Comparison of ENCODE assay signal across 16 cellular contexts in the genomic region with DNA sequence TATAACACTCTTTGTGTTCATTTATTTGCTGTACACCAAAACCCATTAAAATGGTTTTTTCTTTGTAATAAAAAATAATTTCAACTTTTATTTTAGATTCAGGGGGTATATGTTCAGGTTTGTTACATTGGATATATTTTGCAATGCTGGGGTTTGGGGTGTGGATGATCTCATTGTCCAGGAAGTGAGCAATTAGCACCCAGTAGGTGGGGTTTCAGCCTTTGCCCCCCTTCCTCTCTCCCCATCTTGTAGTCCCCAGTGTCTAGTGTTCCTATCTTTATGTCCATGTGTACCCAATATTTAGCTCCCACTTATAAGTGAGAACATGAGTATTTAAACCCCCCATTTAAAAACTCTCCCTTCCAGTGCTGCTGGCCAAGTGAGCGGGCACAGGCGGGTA.
DNase-seq lines count a peak whose midpoint lies in the region; ATAC-seq and TF ChIP-seq lines count a peak whose summit lies in the region.
"Had no signal": no experiment of that assay in that cellular context is flagged by ENCODE, and none has a peak within 500 bp of the region (broad histone marks: within the 10 kb centered on the region; RNA-seq: fewer than 3 reads in every experiment).

No MANE protein-coding gene starts in this region.

- peaks cover 26% of the 10 kb centered on the region for H3K4me1 Mint-ChIP-seq in activated naive CD8-positive, alpha-beta T cell treated with anti-CD3 and anti-CD28 coated beads, Interleukin-2, amount 10 ng/mL, durations not matched to agents 7 days and 5 days
- H3K4me1 Mint-ChIP-seq in activated naive CD8-positive, alpha-beta T cell treated with anti-CD3 and anti-CD28 coated beads for 36 hours = peaks cover 4% of the 10 kb centered on the region
- H3K4me1 Mint-ChIP-seq in effector memory CD8-positive, alpha-beta T cell (ENCODE audit: low read depth in 2 of 2) = peaks cover 4 to 15% of the 10 kb centered on the region in 2 donors
- peaks cover 15% of the 10 kb centered on the region for H3K4me1 Mint-ChIP-seq in nephron
- no peaks in the 10 kb centered on the region for H3K4me1 Mint-ChIP-seq in activated T-helper 2 cell treated with anti-CD3 and anti-CD28 coated beads, Interferon-gamma antibody, Interleukin-2, Interleukin-4, amounts not matched to agents 10 μg/mL and 5 μg/mL and 100 μg/mL, durations not matched to agents 14 hours and 24 hours and 36 hours (ENCODE audit: low read depth)
- H3K4me1 Mint-ChIP-seq: B cell had no signal

- H3K27me3 Mint-ChIP-seq in activated naive CD8-positive, alpha-beta T cell treated with anti-CD3 and anti-CD28 coated beads, Interleukin-2, amount 10 ng/mL, durations not matched to agents 7 days and 5 days = no peaks in the 10 kb centered on the region
- no peaks in the 10 kb centered on the region for H3K27me3 Mint-ChIP-seq in activated naive CD8-positive, alpha-beta T cell treated with anti-CD3 and anti-CD28 coated beads for 36 hours
- no peaks in the 10 kb centered on the region for H3K27me3 Mint-ChIP-seq in effector memory CD8-positive, alpha-beta T cell
- peaks cover 15% of the 10 kb centered on the region for H3K27me3 Mint-ChIP-seq in nephron (ENCODE audit: low read depth)
- peaks cover 8% of the 10 kb centered on the region for H3K27me3 Mint-ChIP-seq in activated T-helper 2 cell treated with anti-CD3 and anti-CD28 coated beads, Interferon-gamma antibody, Interleukin-2, Interleukin-4, amounts not matched to agents 10 μg/mL and 5 μg/mL and 100 μg/mL, durations not matched to agents 14 hours and 24 hours and 36 hours (ENCODE audit: low read depth)
- H3K27me3 Mint-ChIP-seq: CD4-positive, alpha-beta T cell had no signal

- no peak overlapping the region for H3K4me3 ChIP-seq in upper lobe of left lung
- no peak overlapping the region for H3K4me3 ChIP-seq in thyroid gland (replicated peaks in 1 of 3)
- H3K4me3 ChIP-seq: GM12878, GM23338 had no signal

- no peaks in the 10 kb centered on the region for H3K9me3 ChIP-seq in upper lobe of left lung
- H3K9me3 ChIP-seq in thyroid gland = no peaks in the 10 kb centered on the region

- intact Hi-C loops in thyroid gland (cut with DNase I) = no loop called here
- intact Hi-C loops in activated T-helper 2 cell treated with anti-CD3 and anti-CD28 coated beads, Interferon-gamma antibody, Interleukin-2, Interleukin-4, amounts not matched to agents 10 μg/mL and 5 μg/mL and 100 μg/mL, durations not matched to agents 14 hours and 24 hours and 36 hours (cut with micrococcal nuclease) = loop anchor here (10.0 kb wide), 1 partner anchor 185 kb away; a partner anchor contains a TSS

- H3K27ac ChIP-seq in upper lobe of left lung = no peak overlapping the region
- no peak overlapping the region for H3K27ac ChIP-seq in thyroid gland
- H3K27ac ChIP-seq: HL-60 had no signal

- no peak for TF ChIP-seq POLR2A in upper lobe of left lung (IDR thresholded peaks at IDR 0.05)
- no peak for TF ChIP-seq POLR2A in thyroid gland (IDR thresholded peaks at IDR 0.05)

- H3K27ac Mint-ChIP-seq in activated naive CD8-positive, alpha-beta T cell treated with anti-CD3 and anti-CD28 coated beads, Interleukin-2, amount 10 ng/mL, durations not matched to agents 7 days and 5 days = peak overlapping the region; percentile 34
- no peak overlapping the region for H3K27ac Mint-ChIP-seq in activated naive CD8-positive, alpha-beta T cell treated with anti-CD3 and anti-CD28 coated beads for 36 hours
- no peak overlapping the region for H3K27ac Mint-ChIP-seq in effector memory CD8-positive, alpha-beta T cell
- peak overlapping the region; percentile 52 to 76 (median 67) for H3K27ac Mint-ChIP-seq in nephron
- H3K27ac Mint-ChIP-seq in activated T-helper 2 cell treated with anti-CD3 and anti-CD28 coated beads, Interferon-gamma antibody, Interleukin-2, Interleukin-4, amounts not matched to agents 10 μg/mL and 5 μg/mL and 100 μg/mL, durations not matched to agents 14 hours and 24 hours and 36 hours = no peak overlapping the region
- H3K27ac Mint-ChIP-seq: B cell; CD4-positive, alpha-beta T cell; GM23338 had no signal

- no peak overlapping the region for H3K4me3 Mint-ChIP-seq in activated naive CD8-positive, alpha-beta T cell treated with anti-CD3 and anti-CD28 coated beads, Interleukin-2, amount 10 ng/mL, durations not matched to agents 7 days and 5 days
- H3K4me3 Mint-ChIP-seq in activated naive CD8-positive, alpha-beta T cell treated with anti-CD3 and anti-CD28 coated beads for 36 hours = no peak overlapping the region
- no peak overlapping the region for H3K4me3 Mint-ChIP-seq in effector memory CD8-positive, alpha-beta T cell
- no peak overlapping the region for H3K4me3 Mint-ChIP-seq in nephron
- no peak overlapping the region for H3K4me3 Mint-ChIP-seq in activated T-helper 2 cell treated with anti-CD3 and anti-CD28 coated beads, Interferon-gamma antibody, Interleukin-2, Interleukin-4, amounts not matched to agents 10 μg/mL and 5 μg/mL and 100 μg/mL, durations not matched to agents 14 hours and 24 hours and 36 hours (ENCODE audit: low read depth)
- H3K4me3 Mint-ChIP-seq: B cell; CD4-positive, alpha-beta T cell; GM23338 had no signal

- no peak for TF ChIP-seq CTCF in nephron (IDR thresholded peaks at IDR 0.05; ENCODE audit: unreplicated experiment in 3 of 3)
- TF ChIP-seq CTCF in upper lobe of left lung (IDR thresholded peaks at IDR 0.05) = no peak
- TF ChIP-seq CTCF in thyroid gland (IDR thresholded peaks at IDR 0.05) = no peak

- no peak for ATAC-seq in activated naive CD8-positive, alpha-beta T cell treated with anti-CD3 and anti-CD28 coated beads, Interleukin-2, amount 10 ng/mL, durations not matched to agents 7 days and 5 days (ENCODE audit: low read depth)
- ATAC-seq in effector memory CD8-positive, alpha-beta T cell (replicated peaks) = peak; percentile 36
- ATAC-seq in upper lobe of left lung (ENCODE audit: low FRiP score in 2 of 2) = no peak
- ATAC-seq in GM18873 (IDR thresholded peaks at IDR 0.05; ENCODE audit: low FRiP score, unreplicated experiment) = no peak
- ATAC-seq: GM12878, GM23338 had no signal

- TF ChIP-seq EP300 in upper lobe of left lung (IDR thresholded peaks at IDR 0.05) = no peak

- H3K27me3 ChIP-seq in upper lobe of left lung (no peaks in the 10 kb centered on the region), thyroid gland (no peaks in the 10 kb centered on the region)

- POLR2A ChIA-PET in activated naive CD8-positive, alpha-beta T cell treated with anti-CD3 and anti-CD28 coated beads, Interleukin-2, amount 10 ng/mL, durations not matched to agents 7 days and 5 days (lab: Charles Lee) = no interaction called here

- peaks cover 6% of the 10 kb centered on the region for H3K36me3 Mint-ChIP-seq in activated naive CD8-positive, alpha-beta T cell treated with anti-CD3 and anti-CD28 coated beads, Interleukin-2, amount 10 ng/mL, durations not matched to agents 7 days and 5 days
- H3K36me3 Mint-ChIP-seq in activated naive CD8-positive, alpha-beta T cell treated with anti-CD3 and anti-CD28 coated beads for 36 hours = no peaks in the 10 kb centered on the region
- no peaks in the 10 kb centered on the region for H3K36me3 Mint-ChIP-seq in effector memory CD8-positive, alpha-beta T cell (ENCODE audit: insufficient read depth)
- no peaks in the 10 kb centered on the region for H3K36me3 Mint-ChIP-seq in nephron (ENCODE audit: low read depth)
- H3K36me3 Mint-ChIP-seq in activated T-helper 2 cell treated with anti-CD3 and anti-CD28 coated beads, Interferon-gamma antibody, Interleukin-2, Interleukin-4, amounts not matched to agents 10 μg/mL and 5 μg/mL and 100 μg/mL, durations not matched to agents 14 hours and 24 hours and 36 hours (ENCODE audit: low read depth) = no peaks in the 10 kb centered on the region

- 97 to 100% methylated on average over 2 of the region's 2 CpGs for WGBS in upper lobe of left lung, 2 donors
- 97% methylated on average over 2 of the region's 2 CpGs for WGBS in thyroid gland, 2 donors

- peaks cover 10% of the 10 kb centered on the region for H3K9me3 Mint-ChIP-seq in activated naive CD8-positive, alpha-beta T cell treated with anti-CD3 and anti-CD28 coated beads, Interleukin-2, amount 10 ng/mL, durations not matched to agents 7 days and 5 days
- H3K9me3 Mint-ChIP-seq in activated naive CD8-positive, alpha-beta T cell treated with anti-CD3 and anti-CD28 coated beads for 36 hours = peaks cover 1% of the 10 kb centered on the region
- H3K9me3 Mint-ChIP-seq in effector memory CD8-positive, alpha-beta T cell = no peaks in the 10 kb centered on the region
- peaks cover 2% of the 10 kb centered on the region for H3K9me3 Mint-ChIP-seq in nephron
- H3K9me3 Mint-ChIP-seq in activated T-helper 2 cell treated with anti-CD3 and anti-CD28 coated beads, Interferon-gamma antibody, Interleukin-2, Interleukin-4, amounts not matched to agents 10 μg/mL and 5 μg/mL and 100 μg/mL, durations not matched to agents 14 hours and 24 hours and 36 hours = no peaks in the 10 kb centered on the region
- H3K9me3 Mint-ChIP-seq: CD4-positive, alpha-beta T cell had no signal

- no peak for DNase-seq in activated naive CD8-positive, alpha-beta T cell treated with anti-CD3 and anti-CD28 coated beads, Interleukin-2, amount 10 ng/mL, durations not matched to agents 7 days and 5 days
- DNase-seq in activated naive CD8-positive, alpha-beta T cell treated with anti-CD3 and anti-CD28 coated beads for 36 hours = no peak
- DNase-seq in effector memory CD8-positive, alpha-beta T cell = no peak
- DNase-seq in upper lobe of left lung = no peak
- DNase-seq in thyroid gland = no peak
- DNase-seq in activated T-helper 2 cell treated with anti-CD3 and anti-CD28 coated beads, Interferon-gamma antibody, Interleukin-2, Interleukin-4, amounts not matched to agents 10 μg/mL and 5 μg/mL and 100 μg/mL, durations not matched to agents 14 hours and 24 hours and 36 hours (ENCODE audit: low spot score) = no peak
- DNase-seq: C1 segment of cervical spinal cord; CD4-positive, alpha-beta T cell; DMS79; H7 had no signal

- peaks cover 0 to 20% (median 7%) of the 10 kb centered on the region in 4 donors for H3K4me1 ChIP-seq in upper lobe of left lung
- H3K4me1 ChIP-seq in thyroid gland = no peaks in the 10 kb centered on the region

- H3K36me3 ChIP-seq in upper lobe of left lung (no peaks in the 10 kb centered on the region), thyroid gland (no peaks in the 10 kb centered on the region)

Comparison
In these comparisons a context has a peak if more than half of its experiments do, and no peak if none do; other contexts are left out.
1. H3K27ac Mint-ChIP-seq: peak in activated naive CD8-positive, alpha-beta T cell treated with anti-CD3 and anti-CD28 coated beads, Interleukin-2, amount 10 ng/mL, durations not matched to agents 7 days and 5 days (single experiment) and nephron (3 of 3); none in activated naive CD8-positive, alpha-beta T cell treated with anti-CD3 and anti-CD28 coated beads for 36 hours (single experiment), effector memory CD8-positive, alpha-beta T cell (0 of 2) and activated T-helper 2 cell treated with anti-CD3 and anti-CD28 coated beads, Interferon-gamma antibody, Interleukin-2, Interleukin-4, amounts not matched to agents 10 μg/mL and 5 μg/mL and 100 μg/mL, durations not matched to agents 14 hours and 24 hours and 36 hours (single experiment).